In genomic region chr11:12164061-12165014, GRCh38 we compare ENCODE assay signal across 8 cellular contexts. TPM values are rescaled to one million over a fixed set of nuclear protein-coding genes. Genes with fewer than 3 reads are reported as not detected.
A peak's percentile ranks its signal among the peaks of the same experiment; 100 is the strongest.
DNase-seq lines count a peak whose midpoint lies in the region; ATAC-seq, FAIRE-seq and TF ChIP-seq lines count a peak whose summit lies in the region.

No MANE protein-coding gene starts in this region.

- no peaks in the 10 kb centered on the region for H3F3A ChIP-seq in Loucy (ENCODE audit: low read depth)

- H3K9me2 ChIP-seq in Loucy (replicated peaks; ENCODE audit: low read depth, low read length): no peaks in the 10 kb centered on the region

- H4K20me1 ChIP-seq in Loucy (ENCODE audit: insufficient read depth, low read length, poor library complexity, severe bottlenecking): no peaks in the 10 kb centered on the region

- H3K9me3 ChIP-seq in Loucy (ENCODE audit: insufficient read depth, low read depth, low read length): no peaks in the 10 kb centered on the region
- H3K9me3 ChIP-seq in psoas muscle: no peaks in the 10 kb centered on the region

- H3K27ac ChIP-seq in dorsolateral prefrontal cortex: peak overlapping the region in 54 of 59 donors; percentile 2 to 94 (median 62)
- H3K27ac ChIP-seq in psoas muscle: peak overlapping the region; percentile 37

- H3K27me3 ChIP-seq in Loucy (ENCODE audit: insufficient read depth, low read length, poor library complexity, severe bottlenecking) (no peaks in the 10 kb centered on the region), dorsolateral prefrontal cortex (no peaks in the 10 kb centered on the region), psoas muscle (ENCODE audit: insufficient read depth in 3 of 3, low read length in 2 of 3) (no peaks in the 10 kb centered on the region)

- H3K4me2 ChIP-seq in Loucy (ENCODE audit: low read depth, low read length, poor library complexity, severe bottlenecking): peak overlapping the region; percentile 57

- H3K36me3 ChIP-seq in Loucy (ENCODE audit: insufficient read depth, low read length) (no peaks in the 10 kb centered on the region), psoas muscle (ENCODE audit: insufficient read depth in 1 of 2, low read depth in 1 of 2) (peaks cover 0 to 13% of the 10 kb centered on the region in 2 donors)

- WGBS in psoas muscle, 3 donors: 63 to 72% (median 69%) methylated on average over 9 of the region's 9 CpGs

- no peaks in the 10 kb centered on the region for H3K79me2 ChIP-seq in Loucy (ENCODE audit: insufficient read depth, low read length)

- ATAC-seq in psoas muscle: peak; percentile 28 to 43 (median 40)

- TF ChIP-seq CTCF in Loucy (conservative IDR thresholded peaks at IDR 0.05; ENCODE audit: low read length) (no peak), dorsolateral prefrontal cortex (IDR thresholded peaks at IDR 0.05 in 54 of 56, conservative IDR thresholded peaks at IDR 0.05 in 2 of 56; ENCODE audit: low read depth in 1 of 56, partially characterized antibody in 56 of 56) (no peak), psoas muscle (IDR thresholded peaks at IDR 0.05) (no peak), D721Med (IDR thresholded peaks at IDR 0.05; ENCODE audit: insufficient read depth, missing control alignments) (no peak)

- no peak for FAIRE-seq in D721Med (lab: Jason Lieb, UNC)

- H3K4me1 ChIP-seq in Loucy (ENCODE audit: insufficient read depth, low read length, poor library complexity, severe bottlenecking): peaks cover 41% of the 10 kb centered on the region
- peaks cover 30% of the 10 kb centered on the region for H3K4me1 ChIP-seq in psoas muscle

- no peak overlapping the region; the same call in 1 of the 2 replicates for H2AFZ ChIP-seq in Loucy (ENCODE audit: low read length)

- intact Hi-C loops in dorsolateral prefrontal cortex (cut with DNase I) (loop anchor here (5.0 kb wide), 3 partner anchors 53 to 73 kb away; no protein-coding TSS in a partner anchor), psoas muscle (cut with DNase I) (no loop called here)

- peak overlapping the region; percentile 1 for H3K9ac ChIP-seq in Loucy (ENCODE audit: low read depth, low read length, poor library complexity, severe bottlenecking)

- H3K4me3 ChIP-seq in Loucy (ENCODE audit: low read length, poor library complexity, severe bottlenecking): peak overlapping the region; percentile 2
- peak overlapping the region in 1 of 59 donors; percentile 15 for H3K4me3 ChIP-seq in dorsolateral prefrontal cortex
- no peak overlapping the region for H3K4me3 ChIP-seq in psoas muscle

- DNase-seq in GM03348 (ENCODE audit: low spot score) (peak; percentile 54), dorsolateral prefrontal cortex (peak in 1 of 10 donors; percentile 24), psoas muscle (no peak), Ammon's horn (ENCODE audit: low spot score) (no peak), D721Med (ENCODE audit: insufficient read length, low spot score) (no peak), NCI-H2171 (lab: John Stamatoyannopoulos, UW) (no peak), 8988T (no peak)

RNA-seq across cellular contexts. Expression of gene MICAL2, which starts 53.9 kb away (rescaled TPM):
- total RNA-seq in dorsolateral prefrontal cortex (100 to 1,000 TPM; 104 to 402 (median 289) TPM), psoas muscle (10 to 100 TPM; 14.0 to 45.7 (median 29.0) TPM)
- 10 to 100 TPM in 2 of 3 donors, 1 to 10 TPM in 1; 6.8 to 15.0 (median 11.7) TPM for polyA plus RNA-seq in psoas muscle

Comparison
In these comparisons a context has a peak if more than half of its experiments do, and no peak if none do; other contexts are left out.
1. intact Hi-C loops: an anchor here in dorsolateral prefrontal cortex (5.0 kb wide); none called in psoas muscle.